ENCODE assay signal across 8 cellular contexts in genomic region chr14:76961631-76962302, GRCh38.
A peak's percentile ranks its signal among the peaks of the same experiment; 100 is the strongest.
DNase-seq lines count a peak whose midpoint lies in the region; ATAC-seq, FAIRE-seq and TF ChIP-seq lines count a peak whose summit lies in the region.

No MANE protein-coding gene starts in this region.

- WGBS in heart left ventricle, 4 donors = 2 to 6% (median 5%) methylated on average over 24 of the region's 24 CpGs

- peaks cover 77% of the 10 kb centered on the region for H3K4me1 Mint-ChIP-seq in activated naive CD8-positive, alpha-beta T cell treated with anti-CD3 and anti-CD28 coated beads, Interleukin-2, amount 10 ng/mL, durations not matched to agents 7 days and 5 days
- peaks cover 67% of the 10 kb centered on the region for H3K4me1 Mint-ChIP-seq in type B pancreatic cell (ENCODE audit: unreplicated experiment)

- H3K9me3 Mint-ChIP-seq in activated naive CD8-positive, alpha-beta T cell treated with anti-CD3 and anti-CD28 coated beads, Interleukin-2, amount 10 ng/mL, durations not matched to agents 7 days and 5 days = no peaks in the 10 kb centered on the region
- no peaks in the 10 kb centered on the region for H3K9me3 Mint-ChIP-seq in type B pancreatic cell

- no peak for TF ChIP-seq POLR2A in heart left ventricle (IDR thresholded peaks at IDR 0.05)

- H3K27me3 Mint-ChIP-seq in activated naive CD8-positive, alpha-beta T cell treated with anti-CD3 and anti-CD28 coated beads, Interleukin-2, amount 10 ng/mL, durations not matched to agents 7 days and 5 days = no peaks in the 10 kb centered on the region
- H3K27me3 Mint-ChIP-seq in type B pancreatic cell = no peaks in the 10 kb centered on the region

- peak overlapping the region; percentile 8 to 68 (median 51) for H3K4me3 ChIP-seq in heart left ventricle

- peaks cover under 1% of the 10 kb centered on the region for H3K36me3 Mint-ChIP-seq in activated naive CD8-positive, alpha-beta T cell treated with anti-CD3 and anti-CD28 coated beads, Interleukin-2, amount 10 ng/mL, durations not matched to agents 7 days and 5 days
- H3K36me3 Mint-ChIP-seq in type B pancreatic cell = no peaks in the 10 kb centered on the region

- H3K4me3 Mint-ChIP-seq in activated naive CD8-positive, alpha-beta T cell treated with anti-CD3 and anti-CD28 coated beads, Interleukin-2, amount 10 ng/mL, durations not matched to agents 7 days and 5 days = peak overlapping the region; percentile 83
- peak overlapping the region; percentile 81 for H3K4me3 Mint-ChIP-seq in type B pancreatic cell

- FAIRE-seq in HTR-8/SVneo (lab: Jason Lieb, UNC) = peak; percentile 96

- peaks cover 0 to 56% (median 26%) of the 10 kb centered on the region in 12 donors for H3K4me1 ChIP-seq in heart left ventricle

- TF ChIP-seq CTCF in heart left ventricle (IDR thresholded peaks at IDR 0.05) (no peak), type B pancreatic cell (conservative IDR thresholded peaks at IDR 0.05) (no peak)

- no peaks in the 10 kb centered on the region for H3K9me3 ChIP-seq in heart left ventricle

- no peaks in the 10 kb centered on the region for H3K27me3 ChIP-seq in heart left ventricle

- H3K27ac Mint-ChIP-seq in activated naive CD8-positive, alpha-beta T cell treated with anti-CD3 and anti-CD28 coated beads, Interleukin-2, amount 10 ng/mL, durations not matched to agents 7 days and 5 days = peak overlapping the region; percentile 98
- H3K27ac Mint-ChIP-seq in type B pancreatic cell = peak overlapping the region; percentile 95

- H3K36me3 ChIP-seq in heart left ventricle = no peaks in the 10 kb centered on the region

- peak; percentile 77 for ATAC-seq in GM21390 (IDR thresholded peaks at IDR 0.05; ENCODE audit: unreplicated experiment)
- peak; percentile 95 for ATAC-seq in activated naive CD8-positive, alpha-beta T cell treated with anti-CD3 and anti-CD28 coated beads, Interleukin-2, amount 10 ng/mL, durations not matched to agents 7 days and 5 days (ENCODE audit: low read depth)
- peak; percentile 83 to 88 (median 84) for ATAC-seq in heart left ventricle

- DNase-seq in DMS53 treated with DMSO at 0.1 percent for 48 hours (lab: John Stamatoyannopoulos, UW; ENCODE audit: unreplicated experiment) = peak; percentile 61
- peak; percentile 99 for DNase-seq in HTR-8/SVneo (ENCODE audit: insufficient read length, low spot score)
- peak; percentile 82 for DNase-seq in SKM-1 treated with dmso at 0.1 percent for 144 hours (lab: John Stamatoyannopoulos, UW; ENCODE audit: unreplicated experiment)
- peak; percentile 94 for DNase-seq in activated naive CD8-positive, alpha-beta T cell treated with anti-CD3 and anti-CD28 coated beads, Interleukin-2, amount 10 ng/mL, durations not matched to agents 7 days and 5 days
- peak; percentile 87 to 90 (median 89) for DNase-seq in heart left ventricle
- DNase-seq in posterior vena cava (ENCODE audit: low spot score) = peak; percentile 95
- peak; percentile 81 for DNase-seq in type B pancreatic cell (ENCODE audit: extremely low spot score, unreplicated experiment)

- peak overlapping the region; percentile 56 to 99 (median 88) for H3K27ac ChIP-seq in heart left ventricle

- intact Hi-C loops in heart left ventricle (cut with DNase I) (loop anchor here in 3 of 10 donors (5.0 kb wide), 2 partner anchors 46 to 51 kb away; no protein-coding TSS in a partner anchor), posterior vena cava (cut with DNase I) (loop anchor here in 1 of 2 donors (5.0 kb wide), 1 partner anchor 41 kb away; no protein-coding TSS in a partner anchor)

- POLR2A ChIA-PET in activated naive CD8-positive, alpha-beta T cell treated with anti-CD3 and anti-CD28 coated beads, Interleukin-2, amount 10 ng/mL, durations not matched to agents 7 days and 5 days (lab: Charles Lee) = interaction anchor here (0.6 to 11.1 kb wide), 22 partner anchors 9 to 99 kb away, joined by 3 to 238 read pairs (median 6); partner anchors contain the start of gene IRF2BPL

Comparison
In these comparisons a context has a peak if more than half of its experiments do, and no peak if none do; other contexts are left out.
1. Peak in every context shown above with its lines: DNase-seq, ATAC-seq, H3K4me3 ChIP-seq and H3K27ac ChIP-seq.